ENCODE assay signal across 39 cellular contexts in genomic region chr16:20308266-20308665, GRCh38. TPM values are rescaled to one million over a fixed set of nuclear protein-coding genes. Genes with fewer than 3 reads are reported as not detected.
"Had no signal": no experiment of that assay in that cellular context is flagged by ENCODE, and none has a peak within 500 bp of the region (broad histone marks: within the 10 kb centered on the region; RNA-seq: fewer than 3 reads in every experiment).

No MANE protein-coding gene starts in this region.

- H3K27ac ChIP-seq: KMS-11 had no signal

- H3K9me3 ChIP-seq: MG63 had no signal

- H3K4me2 ChIP-seq: KMS-11 had no signal

- H3K36me3 ChIP-seq: MG63 had no signal

- H3K9ac ChIP-seq: KMS-11 had no signal

- DNase-seq: Karpas-422, Kasumi-1, MG63, MM.1S, MV-4-11, NCI-H1048, NCI-H1092, NCI-H1092 treated with DMSO at 0.1 percent for 48 hours, NCI-H1105, NCI-H1105 treated with DMSO at 0.1 percent for 48 hours, NCI-H1417, NCI-H1417 treated with DMSO at 0.1 percent for 48 hours, NCI-H1436, NCI-H1436 treated with DMSO at 0.1 percent for 48 hours, NCI-H146, NCI-H1694, NCI-H1694 treated with DMSO at 0.1 percent for 48 hours, NCI-H187, NCI-H187 treated with DMSO at 0.1 percent for 48 hours, NCI-H1930, NCI-H2029, NCI-H2029 treated with DMSO at 0.1 percent for 48 hours, NCI-H2081, NCI-H2081 treated with DMSO at 0.1 percent for 48 hours, NCI-H2107, NCI-H2171, NCI-H2171 treated with DMSO at 0.1 percent for 48 hours, NCI-H2227 treated with DMSO at 0.1 percent for 48 hours, NCI-H226, NCI-H345, NCI-H446, NCI-H446 treated with DMSO at 0.1 percent for 48 hours, NCI-H510A, NCI-H510A treated with DMSO at 0.1 percent for 48 hours had no signal

- H3K4me3 ChIP-seq: MG63 had no signal

RNA-seq across cellular contexts. Expression of gene GP2, which starts 19.0 kb away (rescaled TPM):
- total RNA-seq: LHCN-M2, M059J, MCF 10A, NCI-H460 had no signal

RNA-seq across cellular contexts. Expression of gene UMOD, which starts 44.2 kb away (rescaled TPM):
- total RNA-seq: LHCN-M2, M059J, MCF 10A, NCI-H460 had no signal
